Comparison of ENCODE assay signal across 25 cellular contexts in genomic region chr6:106540432-106540831, GRCh38.
DNase-seq lines count a peak whose midpoint lies in the region; ATAC-seq and TF ChIP-seq lines count a peak whose summit lies in the region.
"Had no signal": no experiment of that assay in that cellular context is flagged by ENCODE, and none has a peak within 500 bp of the region (broad histone marks: within the 10 kb centered on the region; RNA-seq: fewer than 3 reads in every experiment).

No MANE protein-coding gene starts in this region.

- ATAC-seq in GM19324 (IDR thresholded peaks at IDR 0.05; ENCODE audit: low FRiP score, unreplicated experiment): no peak
- ATAC-seq: activated T-cell treated with anti-CD3 and anti-CD28 coated beads, Interleukin-2, amount 50 U/mL, for 72 hours; body of pancreas; HCT116; T-cell had no signal

- peak overlapping the region; percentile 51 for H3K4me2 ChIP-seq in BLaER1

- peaks cover 15% of the 10 kb centered on the region for H3K4me1 ChIP-seq in BLaER1
- H3K4me1 ChIP-seq in neutrophil (ENCODE audit: control insufficient read depth in 1 of 2, insufficient read depth in 1 of 2, low read depth in 1 of 2, low read length in 1 of 2): peaks cover 54% of the 10 kb centered on the region in 2 experiments
- H3K4me1 ChIP-seq: adrenal gland, body of pancreas, parathyroid adenoma, testis had no signal

- H3K4me1 Mint-ChIP-seq in IgD-negative memory B cell: peaks cover 37 to 43% (median 38%) of the 10 kb centered on the region in 3 donors
- H3K4me1 Mint-ChIP-seq in dendritic cell treated with granulocyte-macrophage colony-stimulating factor and Interleukin-4, amounts not matched to agents 40 ng/mL and 50 ng/mL, for 4 days (ENCODE audit: low read depth): peaks cover 60% of the 10 kb centered on the region
- H3K4me1 Mint-ChIP-seq in activated T-cell treated with anti-CD3 and anti-CD28 coated beads, Interleukin-2, amount 50 U/mL, for 24 hours (ENCODE audit: low read depth): peaks cover 56% of the 10 kb centered on the region

- H3K27ac Mint-ChIP-seq in IgD-negative memory B cell: peak overlapping the region in 2 of 3 donors; percentile 29 to 73
- H3K27ac Mint-ChIP-seq in dendritic cell treated with granulocyte-macrophage colony-stimulating factor and Interleukin-4, amounts not matched to agents 40 ng/mL and 50 ng/mL, for 4 days: peak overlapping the region; percentile 81
- H3K27ac Mint-ChIP-seq in activated T-cell treated with anti-CD3 and anti-CD28 coated beads, Interleukin-2, amount 50 U/mL, for 24 hours: no peak overlapping the region
- H3K27ac Mint-ChIP-seq: activated T-cell treated with anti-CD3 and anti-CD28 coated beads, Interleukin-2, amount 50 U/mL, for 72 hours; nephron progenitor cell had no signal

- H3K36me3 ChIP-seq in BLaER1 (no peaks in the 10 kb centered on the region), neutrophil (peaks cover 42% of the 10 kb centered on the region)
- H3K36me3 ChIP-seq: adrenal gland had no signal

- DNase-seq in NCI-H2029 (lab: John Stamatoyannopoulos, UW): no peak
- DNase-seq in activated T-cell treated with anti-CD3 and anti-CD28 coated beads, Interleukin-2, amount 50 U/mL, for 24 hours: no peak
- DNase-seq: activated CD4-positive, alpha-beta T cell treated with anti-CD3 and anti-CD28 coated beads, Interleukin-2, amount 50 U/mL, for 48 hours; activated T-cell treated with anti-CD3 and anti-CD28 coated beads, Interleukin-2, amount 50 U/mL, for 72 hours; cerebellar nuclear complex; DMS53; hippocampal formation; left cardiac atrium; NCI-H1694; NCI-H446 treated with DMSO at 0.1 percent for 48 hours; NCI-H774; nephron progenitor cell; stimulated activated naive CD4-positive, alpha-beta T cell treated with Interleukin-2 at 50 U/mL for 16 hours; T-cell; testis had no signal

- H3K4me3 ChIP-seq in BLaER1 (no peak overlapping the region), neutrophil (ENCODE audit: low read depth in 1 of 2, low read length in 1 of 2) (no peak overlapping the region)
- H3K4me3 ChIP-seq: adrenal gland, body of pancreas, lung, testis had no signal

- H3K27me3 Mint-ChIP-seq in IgD-negative memory B cell: no peaks in the 10 kb centered on the region
- no peaks in the 10 kb centered on the region for H3K27me3 Mint-ChIP-seq in dendritic cell treated with granulocyte-macrophage colony-stimulating factor and Interleukin-4, amounts not matched to agents 40 ng/mL and 50 ng/mL, for 4 days
- no peaks in the 10 kb centered on the region for H3K27me3 Mint-ChIP-seq in activated T-cell treated with anti-CD3 and anti-CD28 coated beads, Interleukin-2, amount 50 U/mL, for 24 hours
- H3K27me3 Mint-ChIP-seq: T-cell had no signal

- no peaks in the 10 kb centered on the region for H3K9me3 Mint-ChIP-seq in IgD-negative memory B cell
- H3K9me3 Mint-ChIP-seq in dendritic cell treated with granulocyte-macrophage colony-stimulating factor and Interleukin-4, amounts not matched to agents 40 ng/mL and 50 ng/mL, for 4 days: no peaks in the 10 kb centered on the region
- no peaks in the 10 kb centered on the region for H3K9me3 Mint-ChIP-seq in activated T-cell treated with anti-CD3 and anti-CD28 coated beads, Interleukin-2, amount 50 U/mL, for 24 hours
- H3K9me3 Mint-ChIP-seq: activated T-cell treated with anti-CD3 and anti-CD28 coated beads, Interleukin-2, amount 50 U/mL, for 72 hours; nephron progenitor cell; T-cell had no signal

- H3K27ac ChIP-seq in BLaER1 (no peak overlapping the region), neutrophil (peak overlapping the region; percentile 76)
- H3K27ac ChIP-seq: adrenal gland, body of pancreas, parathyroid adenoma, testis had no signal

- peaks cover 20% of the 10 kb centered on the region for H3K36me3 Mint-ChIP-seq in IgD-negative memory B cell
- H3K36me3 Mint-ChIP-seq in dendritic cell treated with granulocyte-macrophage colony-stimulating factor and Interleukin-4, amounts not matched to agents 40 ng/mL and 50 ng/mL, for 4 days (ENCODE audit: low read depth): peaks cover 70% of the 10 kb centered on the region
- peaks cover 80% of the 10 kb centered on the region for H3K36me3 Mint-ChIP-seq in activated T-cell treated with anti-CD3 and anti-CD28 coated beads, Interleukin-2, amount 50 U/mL, for 24 hours (ENCODE audit: low read depth)

- H3K9me3 ChIP-seq in BLaER1: no peaks in the 10 kb centered on the region
- H3K9me3 ChIP-seq in neutrophil: no peaks in the 10 kb centered on the region
- H3K9me3 ChIP-seq: adrenal gland, body of pancreas, testis had no signal

- intact Hi-C loops in dendritic cell treated with granulocyte-macrophage colony-stimulating factor and Interleukin-4, amounts not matched to agents 40 ng/mL and 50 ng/mL, for 4 days (cut with micrococcal nuclease): no loop called here

- no peak for TF ChIP-seq CTCF in neutrophil (IDR thresholded peaks at IDR 0.05)

- no peaks in the 10 kb centered on the region for H4K20me1 ChIP-seq in BLaER1

- H3K27me3 ChIP-seq in BLaER1 (no peaks in the 10 kb centered on the region), neutrophil (no peaks in the 10 kb centered on the region)
- H3K27me3 ChIP-seq: adrenal gland, body of pancreas, testis had no signal

- peak overlapping the region in 1 of 4 donors; percentile 83 for H3K4me3 Mint-ChIP-seq in IgD-negative memory B cell
- no peak overlapping the region for H3K4me3 Mint-ChIP-seq in dendritic cell treated with granulocyte-macrophage colony-stimulating factor and Interleukin-4, amounts not matched to agents 40 ng/mL and 50 ng/mL, for 4 days
- no peak overlapping the region for H3K4me3 Mint-ChIP-seq in activated T-cell treated with anti-CD3 and anti-CD28 coated beads, Interleukin-2, amount 50 U/mL, for 24 hours
- H3K4me3 Mint-ChIP-seq: activated T-cell treated with anti-CD3 and anti-CD28 coated beads, Interleukin-2, amount 50 U/mL, for 72 hours; nephron progenitor cell; T-cell had no signal

- no peak overlapping the region for H3K9ac ChIP-seq in BLaER1
- H3K9ac ChIP-seq: parathyroid adenoma had no signal
